Comparison of ENCODE assay signal across 15 cellular contexts in genomic region chr1:14761754-14762153, GRCh38.
A peak's percentile ranks its signal among the peaks of the same experiment; 100 is the strongest.
DNase-seq lines count a peak whose midpoint lies in the region; ATAC-seq lines count a peak whose summit lies in the region.
"Had no signal": no experiment of that assay in that cellular context is flagged by ENCODE, and none has a peak within 500 bp of the region (broad histone marks: within the 10 kb centered on the region; RNA-seq: fewer than 3 reads in every experiment).

No MANE protein-coding gene starts in this region.

- CTCF ChIA-PET in naive thymus-derived CD4-positive, alpha-beta T cell (lab: Charles Lee), result no interaction called here
- CTCF ChIA-PET in activated CD8-positive, alpha-beta T cell treated with anti-CD3 and anti-CD28 coated beads, Interleukin-2, amount 10 ng/mL, durations not matched to agents 7 days and 5 days (lab: Charles Lee), result no interaction called here

- no peaks in the 10 kb centered on the region for H3K4me1 Mint-ChIP-seq in naive thymus-derived CD4-positive, alpha-beta T cell
- H3K4me1 Mint-ChIP-seq in activated CD8-positive, alpha-beta T cell treated with anti-CD3 and anti-CD28 coated beads, Interleukin-2, amount 10 ng/mL, durations not matched to agents 7 days and 5 days (ENCODE audit: low read depth), result no peaks in the 10 kb centered on the region
- H3K4me1 Mint-ChIP-seq: CD4-positive, alpha-beta memory T cell had no signal

- H3K27ac ChIP-seq in naive thymus-derived CD4-positive, alpha-beta T cell (ENCODE audit: low read depth, low read length), result no peak overlapping the region
- H3K27ac ChIP-seq: 22Rv1 had no signal

- H3K9me3 Mint-ChIP-seq in naive thymus-derived CD4-positive, alpha-beta T cell, result peaks cover 0 to 3% (median 0%) of the 10 kb centered on the region in 11 donors
- no peaks in the 10 kb centered on the region for H3K9me3 Mint-ChIP-seq in activated CD8-positive, alpha-beta T cell treated with anti-CD3 and anti-CD28 coated beads, Interleukin-2, amount 10 ng/mL, durations not matched to agents 7 days and 5 days (ENCODE audit: insufficient read depth)

- no peak overlapping the region for H3K4me3 Mint-ChIP-seq in naive thymus-derived CD4-positive, alpha-beta T cell
- no peak overlapping the region for H3K4me3 Mint-ChIP-seq in activated CD8-positive, alpha-beta T cell treated with anti-CD3 and anti-CD28 coated beads, Interleukin-2, amount 10 ng/mL, durations not matched to agents 7 days and 5 days
- H3K4me3 Mint-ChIP-seq: CD4-positive, alpha-beta memory T cell; HFFc6 had no signal

- H3K27me3 ChIP-seq in naive thymus-derived CD4-positive, alpha-beta T cell (ENCODE audit: control insufficient read depth in 2 of 2, insufficient read depth in 2 of 2, low read length in 2 of 2), result no peaks in the 10 kb centered on the region

- no peaks in the 10 kb centered on the region for H3K4me1 ChIP-seq in naive thymus-derived CD4-positive, alpha-beta T cell (ENCODE audit: control insufficient read depth in 2 of 2, insufficient read depth in 2 of 2, low read length in 2 of 2)

- H3K4me3 ChIP-seq in naive thymus-derived CD4-positive, alpha-beta T cell (ENCODE audit: low read length), result no peak overlapping the region
- H3K4me3 ChIP-seq: K562 had no signal

- H3K27ac Mint-ChIP-seq in naive thymus-derived CD4-positive, alpha-beta T cell, result no peak overlapping the region
- no peak overlapping the region for H3K27ac Mint-ChIP-seq in activated CD8-positive, alpha-beta T cell treated with anti-CD3 and anti-CD28 coated beads, Interleukin-2, amount 10 ng/mL, durations not matched to agents 7 days and 5 days
- H3K27ac Mint-ChIP-seq: CD4-positive, alpha-beta memory T cell; HFFc6 had no signal

- intact Hi-C loops in naive thymus-derived CD4-positive, alpha-beta T cell (cut with micrococcal nuclease), result no loop called here

- peaks cover 0 to 4% (median 0%) of the 10 kb centered on the region in 5 donors for H3K36me3 Mint-ChIP-seq in naive thymus-derived CD4-positive, alpha-beta T cell
- no peaks in the 10 kb centered on the region for H3K36me3 Mint-ChIP-seq in activated CD8-positive, alpha-beta T cell treated with anti-CD3 and anti-CD28 coated beads, Interleukin-2, amount 10 ng/mL, durations not matched to agents 7 days and 5 days (ENCODE audit: low read depth)
- H3K36me3 Mint-ChIP-seq: CD4-positive, alpha-beta memory T cell had no signal

- H3K9me3 ChIP-seq in naive thymus-derived CD4-positive, alpha-beta T cell (ENCODE audit: control insufficient read depth in 2 of 3, low read length in 3 of 3), result no peaks in the 10 kb centered on the region

- POLR2A ChIA-PET in naive thymus-derived CD4-positive, alpha-beta T cell (lab: Charles Lee), result no interaction called here
- POLR2A ChIA-PET in activated CD8-positive, alpha-beta T cell treated with anti-CD3 and anti-CD28 coated beads, Interleukin-2, amount 10 ng/mL, durations not matched to agents 7 days and 5 days (lab: Charles Lee), result no interaction called here

- peaks cover 2 to 48% (median 28%) of the 10 kb centered on the region in 5 donors for H3K27me3 Mint-ChIP-seq in naive thymus-derived CD4-positive, alpha-beta T cell
- peaks cover 3% of the 10 kb centered on the region for H3K27me3 Mint-ChIP-seq in activated CD8-positive, alpha-beta T cell treated with anti-CD3 and anti-CD28 coated beads, Interleukin-2, amount 10 ng/mL, durations not matched to agents 7 days and 5 days (ENCODE audit: low read depth)

- no peak for ATAC-seq in naive thymus-derived CD4-positive, alpha-beta T cell
- no peak for ATAC-seq in activated CD8-positive, alpha-beta T cell treated with anti-CD3 and anti-CD28 coated beads, Interleukin-2, amount 10 ng/mL, durations not matched to agents 7 days and 5 days
- ATAC-seq: K562 had no signal

- DNase-seq in NCI-H2171 treated with DMSO at 0.1 percent for 48 hours (lab: John Stamatoyannopoulos, UW) (peak; percentile 36), NCI-H2171 (lab: John Stamatoyannopoulos, UW) (no peak), MV-4-11 (lab: John Stamatoyannopoulos, UW) (peak; percentile 54), UCSD-AML1 (lab: John Stamatoyannopoulos, UW; ENCODE audit: unreplicated experiment) (peak; percentile 22), islet precursor cell (no peak)
- no peak for DNase-seq in naive thymus-derived CD4-positive, alpha-beta T cell
- no peak for DNase-seq in activated CD8-positive, alpha-beta T cell treated with anti-CD3 and anti-CD28 coated beads, Interleukin-2, amount 10 ng/mL, durations not matched to agents 7 days and 5 days
- DNase-seq: C1 segment of cervical spinal cord; CD4-positive, alpha-beta memory T cell; COR-L47; DND-41; HCEC 1CT; HFFc6 had no signal

- no peaks in the 10 kb centered on the region for H3K36me3 ChIP-seq in naive thymus-derived CD4-positive, alpha-beta T cell (ENCODE audit: control insufficient read depth in 2 of 3, insufficient read depth in 3 of 3, low read length in 3 of 3)

Comparison
In these comparisons a context has a peak if more than half of its experiments do, and no peak if none do; other contexts are left out.
1. DNase-seq: peak in NCI-H2171 treated with DMSO at 0.1 percent for 48 hours (single experiment), MV-4-11 (single experiment) and UCSD-AML1 (single experiment); none in NCI-H2171 (single experiment), naive thymus-derived CD4-positive, alpha-beta T cell (0 of 9), islet precursor cell (single experiment) and activated CD8-positive, alpha-beta T cell treated with anti-CD3 and anti-CD28 coated beads, Interleukin-2, amount 10 ng/mL, durations not matched to agents 7 days and 5 days (single experiment).